Comparison of ENCODE assay signal across 11 cellular contexts in the genomic region with DNA sequence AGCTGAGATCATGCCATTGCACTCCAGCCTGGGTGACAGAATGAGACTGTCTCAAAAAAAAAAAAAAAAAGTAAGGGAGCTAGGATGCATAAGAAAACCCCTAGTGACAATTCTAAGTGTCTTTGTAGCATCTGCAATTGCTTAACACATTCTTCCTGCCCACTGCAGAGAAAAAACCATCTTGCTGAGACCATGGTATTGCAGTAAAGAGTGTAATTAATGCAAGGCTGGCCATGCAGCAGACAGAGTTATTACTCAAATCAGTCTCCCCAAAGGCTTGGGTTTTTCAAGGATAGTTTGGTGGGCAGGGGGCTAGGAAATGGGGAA.
"Had no signal": no experiment of that assay in that cellular context is flagged by ENCODE, and none has a peak within 500 bp of the region (broad histone marks: within the 10 kb centered on the region; RNA-seq: fewer than 3 reads in every experiment).

No MANE protein-coding gene starts in this region.

- H3K4me3 ChIP-seq: colonic mucosa, ovary, testis had no signal

- ATAC-seq: activated naive CD8-positive, alpha-beta T cell treated with anti-CD3 and anti-CD28 coated beads, Interleukin-2, amount 50 U/mL, for 24 hours; stimulated activated naive CD8-positive, alpha-beta T cell treated with anti-CD3 and anti-CD28 coated beads, Interleukin-15, amount 100 ng/mL, for 72 hours had no signal

- DNase-seq: activated B cell treated with CpG ODN at 0.5 μM for 24 hours; activated CD4-positive, alpha-beta T cell treated with anti-CD3 and anti-CD28 coated beads, Interleukin-2, amount 10 ng/mL, durations not matched to agents 24 days and 14 days; activated naive CD4-positive, alpha-beta T cell treated with Interleukin-2 at 50 U/mL for 16 hours; activated naive CD8-positive, alpha-beta T cell treated with anti-CD3 and anti-CD28 coated beads, Interleukin-2, amount 50 U/mL, for 24 hours; hypothalamus; stimulated activated CD4-positive, alpha-beta T cell treated with anti-CD3 and anti-CD28 coated beads, Interleukin-15, amount 100 ng/mL, for 24 hours; stimulated activated CD4-positive, alpha-beta T cell treated with anti-CD3 and anti-CD28 coated beads, Interleukin-4, amount 100 ng/mL, for 24 hours; stimulated activated naive CD8-positive, alpha-beta T cell treated with anti-CD3 and anti-CD28 coated beads, Interleukin-15, amount 100 ng/mL, for 72 hours; testis had no signal

- H3K27me3 ChIP-seq: colonic mucosa, ovary, testis had no signal

- H3K9me3 ChIP-seq: colonic mucosa, ovary, testis had no signal

- H3K36me3 ChIP-seq: colonic mucosa, ovary had no signal

- H3K27ac ChIP-seq: colonic mucosa, ovary, testis had no signal

- H3K4me1 ChIP-seq: colonic mucosa, testis had no signal
